2 cellular contexts compared by ENCODE assay signal in the genomic region with DNA sequence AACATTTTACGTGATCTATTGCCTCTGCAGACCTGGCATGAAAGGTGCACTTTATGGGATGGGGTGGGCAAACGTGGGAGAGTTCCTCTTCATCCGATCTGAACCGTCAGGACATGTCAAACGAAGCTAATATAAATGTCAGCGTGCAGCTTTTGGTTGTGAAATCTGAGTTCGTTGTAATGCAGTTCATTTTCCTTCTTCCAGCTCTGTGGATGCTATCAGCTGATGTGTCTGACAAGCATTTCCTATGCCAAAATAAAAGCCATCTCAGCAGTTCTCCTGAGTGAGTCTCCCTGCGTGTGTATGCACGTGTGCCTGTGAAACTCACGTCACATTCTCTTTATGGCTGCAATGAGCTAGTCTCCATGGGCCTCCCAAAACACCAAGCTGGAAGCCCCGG.
A peak's percentile ranks its signal among the peaks of the same experiment; 100 is the strongest.
TF ChIP-seq lines count a peak whose summit lies in the region.

No MANE protein-coding gene starts in this region.

TF ChIP-seq in A549, 52 proteins besides CTCF, POLR2A, EP300 and RAD21 (continued from another document):
- TF ChIP-seq MAFK (IDR thresholded peaks at IDR 0.05; ENCODE audit: partially characterized antibody), result peak; percentile 38
- TF ChIP-seq KDM1A (IDR thresholded peaks at IDR 0.05; ENCODE audit: low read depth), result no peak

TF ChIP-seq in K562, 482 proteins besides CTCF, POLR2A, EP300 and RAD21 (continued from another document):
- TF ChIP-seq CBX8 (IDR thresholded peaks at IDR 0.05; ENCODE audit: borderline replicate concordance, extremely low read depth, low read depth, low read length, poor library complexity, severe bottlenecking) (no peak), EP400 (IDR thresholded peaks at IDR 0.05) (no peak), MAFG (tag; conservative IDR thresholded peaks at IDR 0.05) (peak; percentile 35; the same call in 1 of the 2 replicates), SP1 (CRISPR knock-in tag; IDR thresholded peaks at IDR 0.05) (no peak), KAT8 (IDR thresholded peaks at IDR 0.05; ENCODE audit: low read depth) (no peak), FOSL1 (tag; conservative IDR thresholded peaks at IDR 0.05) (no peak)
